In the genomic region with DNA sequence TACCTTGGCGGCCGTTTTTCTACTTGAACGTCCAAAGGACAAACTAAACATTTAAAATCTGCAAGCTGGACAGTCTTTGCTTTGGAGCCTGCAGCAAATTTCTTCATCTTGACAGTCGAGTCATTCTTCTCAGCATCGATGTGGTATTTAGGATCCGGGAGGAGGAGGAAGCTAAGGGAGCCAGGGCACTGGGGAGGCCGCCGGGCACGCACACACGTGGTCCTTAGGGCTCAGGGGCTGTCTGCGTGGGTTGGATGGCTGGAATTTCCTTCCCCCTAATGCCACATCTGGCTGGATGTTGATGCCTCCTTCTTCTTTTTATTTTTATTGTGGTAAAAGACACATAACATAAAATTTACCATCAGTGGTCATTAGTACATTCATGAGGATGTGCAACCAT, we compare ENCODE assay signal across 8 cellular contexts.
"Had no signal": no experiment of that assay in that cellular context is flagged by ENCODE, and none has a peak within 500 bp of the region (broad histone marks: within the 10 kb centered on the region; RNA-seq: fewer than 3 reads in every experiment).

No MANE protein-coding gene starts in this region.

- H3K4me2 ChIP-seq: KMS-11 had no signal

- H3K36me3 Mint-ChIP-seq: IgD-negative memory B cell had no signal

- H3K27ac ChIP-seq: HL-60, KMS-11 had no signal

- ATAC-seq: HepG2, K562 had no signal

- H3K4me3 ChIP-seq: K562 had no signal

- DNase-seq: IMR-90, KBM-7, KG1 had no signal

- H3K9ac ChIP-seq: KMS-11 had no signal

- H3K4me1 Mint-ChIP-seq: IgD-negative memory B cell had no signal
